Comparison of ENCODE assay signal across 12 cellular contexts in genomic region chr16:75351183-75351582, GRCh38.
A peak's percentile ranks its signal among the peaks of the same experiment; 100 is the strongest.
DNase-seq lines count a peak whose midpoint lies in the region; ATAC-seq and TF ChIP-seq lines count a peak whose summit lies in the region.
"Had no signal": no experiment of that assay in that cellular context is flagged by ENCODE, and none has a peak within 500 bp of the region (broad histone marks: within the 10 kb centered on the region; RNA-seq: fewer than 3 reads in every experiment).

No MANE protein-coding gene starts in this region.

- H3K27me3 ChIP-seq in MG63: no peaks in the 10 kb centered on the region
- H3K27me3 ChIP-seq: esophagus muscularis mucosa had no signal

- H3K36me3 ChIP-seq in MG63: no peaks in the 10 kb centered on the region
- H3K36me3 ChIP-seq: esophagus muscularis mucosa had no signal

- peak; percentile 83 for DNase-seq in GM03348 (ENCODE audit: low spot score)
- DNase-seq in fibroblast of gingiva (ENCODE audit: low read depth): peak; percentile 47
- peak; percentile 44 for DNase-seq in skeletal muscle cell (ENCODE audit: low read depth)
- no peak for DNase-seq in MG63
- no peak for DNase-seq in activated T-cell treated with anti-CD3 and anti-CD28 coated beads, Interleukin-2, amount 50 U/mL, for 24 hours
- DNase-seq in DMS53 treated with DMSO at 0.1 percent for 48 hours (lab: John Stamatoyannopoulos, UW; ENCODE audit: unreplicated experiment): no peak
- DNase-seq: left cardiac atrium had no signal

- peaks cover 3% of the 10 kb centered on the region for H3K4me1 Mint-ChIP-seq in activated T-cell treated with anti-CD3 and anti-CD28 coated beads, Interleukin-2, amount 50 U/mL, for 24 hours (ENCODE audit: low read depth)
- H3K4me1 Mint-ChIP-seq: stimulated activated effector memory CD8-positive, alpha-beta T cell treated with anti-CD3 and anti-CD28 coated beads, Interleukin-12 subunit alpha, Interleukin-12 subunit beta, amount 100 ng/mL, for 72 hours had no signal

- H3K9me3 ChIP-seq in MG63: no peaks in the 10 kb centered on the region
- H3K9me3 ChIP-seq: esophagus muscularis mucosa had no signal

- H3K27ac Mint-ChIP-seq in activated T-cell treated with anti-CD3 and anti-CD28 coated beads, Interleukin-2, amount 50 U/mL, for 24 hours: no peak overlapping the region
- H3K27ac Mint-ChIP-seq: stimulated activated effector memory CD8-positive, alpha-beta T cell treated with anti-CD3 and anti-CD28 coated beads, Interleukin-12 subunit alpha, Interleukin-12 subunit beta, amount 100 ng/mL, for 72 hours had no signal

- no peak overlapping the region for H3K4me3 Mint-ChIP-seq in activated T-cell treated with anti-CD3 and anti-CD28 coated beads, Interleukin-2, amount 50 U/mL, for 24 hours
- H3K4me3 Mint-ChIP-seq: neural crest cell; stimulated activated effector memory CD8-positive, alpha-beta T cell treated with anti-CD3 and anti-CD28 coated beads, Interleukin-12 subunit alpha, Interleukin-12 subunit beta, amount 100 ng/mL, for 72 hours had no signal

- H3K9me3 Mint-ChIP-seq in activated T-cell treated with anti-CD3 and anti-CD28 coated beads, Interleukin-2, amount 50 U/mL, for 24 hours: no peaks in the 10 kb centered on the region
- H3K9me3 Mint-ChIP-seq: neural crest cell; stimulated activated effector memory CD8-positive, alpha-beta T cell treated with anti-CD3 and anti-CD28 coated beads, Interleukin-12 subunit alpha, Interleukin-12 subunit beta, amount 100 ng/mL, for 72 hours had no signal

- H3K27me3 Mint-ChIP-seq in activated T-cell treated with anti-CD3 and anti-CD28 coated beads, Interleukin-2, amount 50 U/mL, for 24 hours: no peaks in the 10 kb centered on the region

- H3K36me3 Mint-ChIP-seq in activated T-cell treated with anti-CD3 and anti-CD28 coated beads, Interleukin-2, amount 50 U/mL, for 24 hours (ENCODE audit: low read depth): peaks cover 33% of the 10 kb centered on the region

- H3K4me3 ChIP-seq in skeletal muscle cell (ENCODE audit: low read depth, low read length) (no peak overlapping the region), MG63 (no peak overlapping the region)
- H3K4me3 ChIP-seq: esophagus muscularis mucosa had no signal

- ATAC-seq in SK-N-SH treated with all-trans-retinoic acid at 6 μM for 48 hours: peak; percentile 97
- no peak for ATAC-seq in HG02610 (IDR thresholded peaks at IDR 0.05; ENCODE audit: unreplicated experiment)
- ATAC-seq: stimulated activated effector memory CD8-positive, alpha-beta T cell treated with anti-CD3 and anti-CD28 coated beads, Interleukin-12 subunit alpha, Interleukin-12 subunit beta, amount 100 ng/mL, for 72 hours had no signal

TF ChIP-seq in SK-N-SH treated with all-trans-retinoic acid at 6 μM for 48 hours, 23 proteins besides CTCF, POLR2A, EP300 and RAD21 (continues in another document):
- TF ChIP-seq OSR1 (CRISPR knock-in tag; IDR thresholded peaks at IDR 0.05) (no peak), TOX (CRISPR knock-in tag; IDR thresholded peaks at IDR 0.05; ENCODE audit: borderline replicate concordance) (0 out of 2 replicates have a peak, but pooled peaks have one; percentile 58), CSRNP3 (CRISPR knock-in tag; IDR thresholded peaks at IDR 0.05) (no peak), ZFP3 (CRISPR knock-in tag; IDR thresholded peaks at IDR 0.05) (no peak), TSHZ2 (CRISPR knock-in tag; IDR thresholded peaks at IDR 0.05) (no peak), ESRRG (CRISPR knock-in tag; IDR thresholded peaks at IDR 0.05) (no peak), PATZ1 (CRISPR knock-in tag; IDR thresholded peaks at IDR 0.05; ENCODE audit: borderline replicate concordance) (0 out of 2 replicates have a peak, but pooled peaks have one; percentile 40), CREB5 (CRISPR knock-in tag; IDR thresholded peaks at IDR 0.05; ENCODE audit: low read depth) (peak; percentile 57; the same call in 1 of the 2 replicates), ZNF70 (CRISPR knock-in tag; IDR thresholded peaks at IDR 0.05) (no peak), SNAI2 (CRISPR knock-in tag; IDR thresholded peaks at IDR 0.05) (no peak), ZC3H10 (CRISPR knock-in tag; IDR thresholded peaks at IDR 0.05) (peak; percentile 67; the same call in 1 of the 2 replicates), ZNF565 (CRISPR knock-in tag; conservative IDR thresholded peaks at IDR 0.05; ENCODE audit: low read depth) (no peak), GLIS3 (CRISPR knock-in tag; IDR thresholded peaks at IDR 0.05) (no peak), ISL1 (CRISPR knock-in tag; IDR thresholded peaks at IDR 0.05) (peak; percentile 87), POU6F1 (CRISPR knock-in tag; IDR thresholded peaks at IDR 0.05; ENCODE audit: borderline replicate concordance, low read depth) (no peak), BACH2 (CRISPR knock-in tag; IDR thresholded peaks at IDR 0.05; ENCODE audit: borderline replicate concordance) (no peak), ZFP30 (CRISPR knock-in tag; IDR thresholded peaks at IDR 0.05) (no peak)

Comparison
In these comparisons a context has a peak if more than half of its experiments do, and no peak if none do; other contexts are left out.
1. DNase-seq: peak in GM03348 (single experiment), fibroblast of gingiva (single experiment) and skeletal muscle cell (single experiment); none in MG63 (single experiment), activated T-cell treated with anti-CD3 and anti-CD28 coated beads, Interleukin-2, amount 50 U/mL, for 24 hours (single experiment) and DMS53 treated with DMSO at 0.1 percent for 48 hours (single experiment).